In the genomic region with DNA sequence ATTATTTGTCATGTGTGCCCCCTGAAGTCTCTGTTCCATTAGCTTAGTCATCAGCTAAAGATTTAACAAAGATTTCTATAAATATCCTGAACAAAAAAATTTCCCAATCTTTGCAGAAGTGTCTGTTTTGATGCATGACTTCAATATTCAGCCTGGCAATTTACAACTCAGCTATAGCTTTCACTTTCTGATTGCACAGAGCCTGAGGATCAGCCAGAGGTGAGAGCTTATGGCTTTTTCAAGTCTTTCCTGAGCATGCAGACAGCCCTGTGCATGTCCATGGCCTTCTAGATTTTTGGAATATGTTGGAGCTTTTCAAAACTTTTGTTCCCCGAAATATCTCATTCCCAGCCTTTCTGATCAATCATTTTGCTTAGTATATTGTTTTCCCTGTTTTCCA, we compare ENCODE assay signal across 22 cellular contexts.
A peak's percentile ranks its signal among the peaks of the same experiment; 100 is the strongest.
DNase-seq lines count a peak whose midpoint lies in the region; ATAC-seq, FAIRE-seq and TF ChIP-seq lines count a peak whose summit lies in the region.
"Had no signal": no experiment of that assay in that cellular context is flagged by ENCODE, and none has a peak within 500 bp of the region (broad histone marks: within the 10 kb centered on the region; RNA-seq: fewer than 3 reads in every experiment).

No MANE protein-coding gene starts in this region.

- H3K79me2 ChIP-seq in ACC112 (ENCODE audit: control insufficient read depth, insufficient read depth, low read length, unreplicated experiment), result no peaks in the 10 kb centered on the region
- H3K79me2 ChIP-seq: parathyroid adenoma had no signal

- DNase-seq in RCC 7860 (ENCODE audit: low spot score), result no peak
- DNase-seq in fibroblast of villous mesenchyme (ENCODE audit: low read depth), result peak; percentile 14
- no peak for DNase-seq in NCI-H1930 (lab: John Stamatoyannopoulos, UW)
- DNase-seq in upper lobe of left lung, result no peak
- DNase-seq in T-helper 9 cell, result no peak
- DNase-seq in activated CD4-positive, alpha-beta memory T cell treated with anti-CD3 and anti-CD28 coated beads for 36 hours, result no peak
- DNase-seq: activated CD4-positive, CD25-positive, alpha-beta regulatory T cell; activated gamma-delta T cell treated with Interleukin-2 at 50 U/mL for 16 hours; hypothalamus; NCI-H187; NCI-H510A; Peyer's patch; T-helper 1 cell; transverse colon had no signal

- ATAC-seq in HG03432 (IDR thresholded peaks at IDR 0.05; ENCODE audit: unreplicated experiment) (peak; percentile 71), upper lobe of left lung (ENCODE audit: low FRiP score in 2 of 2) (no peak)
- ATAC-seq: stimulated activated memory B cell treated with anti-CD40 and anti-IgM and Interleukin-4, amounts not matched to agents 10 μg/mL and 1 μg/mL and 100 μg/mL, for 72 hours had no signal

- H3K27ac Mint-ChIP-seq in activated CD4-positive, alpha-beta memory T cell treated with anti-CD3 and anti-CD28 coated beads for 36 hours, result no peak overlapping the region
- H3K27ac Mint-ChIP-seq: dendritic cell treated with granulocyte-macrophage colony-stimulating factor and Interleukin-4, amounts not matched to agents 40 ng/mL and 50 ng/mL, for 4 days; IgD-negative memory B cell; stimulated activated memory B cell treated with anti-CD40 and anti-IgM and Interleukin-4, amounts not matched to agents 10 μg/mL and 1 μg/mL and 100 μg/mL, for 72 hours had no signal

- H3K27me3 ChIP-seq in ACC112 (ENCODE audit: insufficient read depth, low read length) (no peaks in the 10 kb centered on the region), upper lobe of left lung (no peaks in the 10 kb centered on the region)
- H3K27me3 ChIP-seq: Peyer's patch, transverse colon had no signal

- H3K9me3 Mint-ChIP-seq in activated CD4-positive, alpha-beta memory T cell treated with anti-CD3 and anti-CD28 coated beads for 36 hours, result no peaks in the 10 kb centered on the region
- H3K9me3 Mint-ChIP-seq: dendritic cell treated with granulocyte-macrophage colony-stimulating factor and Interleukin-4, amounts not matched to agents 40 ng/mL and 50 ng/mL, for 4 days; IgD-negative memory B cell; stimulated activated memory B cell treated with anti-CD40 and anti-IgM and Interleukin-4, amounts not matched to agents 10 μg/mL and 1 μg/mL and 100 μg/mL, for 72 hours had no signal

- no peaks in the 10 kb centered on the region for H3K36me3 Mint-ChIP-seq in activated CD4-positive, alpha-beta memory T cell treated with anti-CD3 and anti-CD28 coated beads for 36 hours
- H3K36me3 Mint-ChIP-seq: IgD-negative memory B cell; stimulated activated memory B cell treated with anti-CD40 and anti-IgM and Interleukin-4, amounts not matched to agents 10 μg/mL and 1 μg/mL and 100 μg/mL, for 72 hours had no signal

- no peaks in the 10 kb centered on the region for H3K4me1 Mint-ChIP-seq in activated CD4-positive, alpha-beta memory T cell treated with anti-CD3 and anti-CD28 coated beads for 36 hours (ENCODE audit: low read depth)
- H3K4me1 Mint-ChIP-seq: IgD-negative memory B cell; stimulated activated memory B cell treated with anti-CD40 and anti-IgM and Interleukin-4, amounts not matched to agents 10 μg/mL and 1 μg/mL and 100 μg/mL, for 72 hours had no signal

- TF ChIP-seq CTCF in fibroblast of villous mesenchyme (IDR thresholded peaks at IDR 0.05; ENCODE audit: insufficient read depth, low read depth, low read length), result no peak
- TF ChIP-seq CTCF in upper lobe of left lung (IDR thresholded peaks at IDR 0.05), result no peak

- no peak for TF ChIP-seq POLR2A in upper lobe of left lung (IDR thresholded peaks at IDR 0.05)

- no peak overlapping the region for H3K4me3 Mint-ChIP-seq in activated CD4-positive, alpha-beta memory T cell treated with anti-CD3 and anti-CD28 coated beads for 36 hours
- H3K4me3 Mint-ChIP-seq: dendritic cell treated with granulocyte-macrophage colony-stimulating factor and Interleukin-4, amounts not matched to agents 40 ng/mL and 50 ng/mL, for 4 days; IgD-negative memory B cell; stimulated activated memory B cell treated with anti-CD40 and anti-IgM and Interleukin-4, amounts not matched to agents 10 μg/mL and 1 μg/mL and 100 μg/mL, for 72 hours had no signal

- H3K4me1 ChIP-seq in ACC112 (ENCODE audit: control insufficient read depth, insufficient read depth, low read length, unreplicated experiment) (peaks cover 4% of the 10 kb centered on the region), upper lobe of left lung (no peaks in the 10 kb centered on the region)
- H3K4me1 ChIP-seq: parathyroid adenoma, Peyer's patch, transverse colon had no signal

- no peak overlapping the region for H3K27ac ChIP-seq in ACC112 (ENCODE audit: low read depth, low read length)
- H3K27ac ChIP-seq in upper lobe of left lung, result no peak overlapping the region
- H3K27ac ChIP-seq: parathyroid adenoma, Peyer's patch, skin epidermis, transverse colon had no signal

- H3K27me3 Mint-ChIP-seq in activated CD4-positive, alpha-beta memory T cell treated with anti-CD3 and anti-CD28 coated beads for 36 hours, result no peaks in the 10 kb centered on the region
- H3K27me3 Mint-ChIP-seq: dendritic cell treated with granulocyte-macrophage colony-stimulating factor and Interleukin-4, amounts not matched to agents 40 ng/mL and 50 ng/mL, for 4 days had no signal

- WGBS in upper lobe of left lung, 2 donors, result 52 to 100% methylated on average over 1 of the region's 1 CpG

- intact Hi-C loops in activated CD4-positive, alpha-beta memory T cell treated with anti-CD3 and anti-CD28 coated beads for 36 hours (cut with micrococcal nuclease), result no loop called here

- peak; percentile 58 for FAIRE-seq in RCC 7860 (lab: Jason Lieb, UNC)
- FAIRE-seq: G401.6 had no signal

- CTCF ChIA-PET in activated CD4-positive, alpha-beta memory T cell treated with anti-CD3 and anti-CD28 coated beads for 36 hours (lab: Charles Lee), result no interaction called here

- TF ChIP-seq EP300 in upper lobe of left lung (IDR thresholded peaks at IDR 0.05), result no peak

- POLR2A ChIA-PET in activated CD4-positive, alpha-beta memory T cell treated with anti-CD3 and anti-CD28 coated beads for 36 hours (lab: Charles Lee), result no interaction called here

- H3K36me3 ChIP-seq in ACC112 (ENCODE audit: insufficient read depth, low read length) (no peaks in the 10 kb centered on the region), upper lobe of left lung (no peaks in the 10 kb centered on the region)
- H3K36me3 ChIP-seq: Peyer's patch, transverse colon had no signal

- H3K9me3 ChIP-seq in upper lobe of left lung, result no peaks in the 10 kb centered on the region
- H3K9me3 ChIP-seq: Peyer's patch, transverse colon had no signal

- peak overlapping the region; percentile 73 for H2AFZ ChIP-seq in ACC112 (ENCODE audit: low read length, unreplicated experiment)
- H2AFZ ChIP-seq: parathyroid adenoma had no signal

- H3K4me3 ChIP-seq in ACC112 (ENCODE audit: low read depth, low read length) (peak overlapping the region; percentile 49; the same call in 1 of the 2 replicates), fibroblast of villous mesenchyme (ENCODE audit: low read depth, low read length) (no peak overlapping the region), upper lobe of left lung (no peak overlapping the region)
- H3K4me3 ChIP-seq: Peyer's patch, skin epidermis, transverse colon had no signal
